ENCODE assay signal across 9 cellular contexts in the genomic region with DNA sequence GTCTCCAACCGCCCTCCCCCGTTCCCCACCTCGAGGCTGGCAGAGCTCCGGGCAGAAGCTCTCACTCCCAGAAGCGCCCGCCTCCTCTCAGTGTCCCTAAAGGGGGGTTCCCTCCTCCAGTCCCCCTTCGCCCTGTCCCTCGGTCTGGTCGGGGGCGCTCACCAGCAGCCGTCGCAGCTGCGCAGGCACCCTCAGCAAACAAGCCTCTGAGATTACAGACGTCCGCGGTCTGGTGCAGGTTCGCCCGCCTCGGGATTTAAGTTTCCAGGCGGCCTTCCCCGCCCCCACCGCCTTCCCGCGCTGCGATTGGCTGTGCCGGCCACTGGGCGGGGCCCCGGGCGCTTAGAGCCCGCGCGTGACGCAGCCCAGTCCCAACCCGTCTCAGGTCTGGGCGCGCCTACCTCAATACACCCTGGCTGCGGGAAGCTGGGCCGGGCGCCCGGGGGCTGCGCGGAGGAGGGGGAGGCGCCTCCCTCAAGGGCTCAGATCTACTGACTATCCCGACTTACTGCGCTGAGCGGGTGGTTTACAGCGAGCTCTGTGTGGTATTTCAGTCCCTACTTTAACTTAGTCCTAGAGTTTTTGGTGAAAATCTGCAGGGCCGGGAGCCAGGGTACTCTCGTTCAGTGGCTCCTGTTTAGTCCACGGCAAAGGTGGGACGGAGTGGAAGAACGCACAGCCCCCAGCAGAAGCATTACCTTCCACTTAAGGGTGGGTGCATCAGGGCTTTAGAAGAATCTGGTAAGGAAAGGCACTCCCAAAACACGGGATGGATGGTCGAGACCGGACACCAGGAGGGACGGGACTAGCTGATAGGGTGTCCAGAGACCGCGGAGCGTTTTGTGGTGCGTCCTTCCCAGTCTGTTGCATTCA. TPM values are rescaled to one million over a fixed set of nuclear protein-coding genes. Genes with fewer than 3 reads are reported as not detected.
DNase-seq lines count a peak whose midpoint lies in the region; ATAC-seq, FAIRE-seq and TF ChIP-seq lines count a peak whose summit lies in the region.
"Had no signal": no experiment of that assay in that cellular context is flagged by ENCODE, and none has a peak within 500 bp of the region (broad histone marks: within the 10 kb centered on the region; RNA-seq: fewer than 3 reads in every experiment).

A gene (minus strand): TSS at position 234 of the 873 bp plus-strand sequence. CDS start 1,099 bp downstream, outside the sequence.

- H3K4me1 Mint-ChIP-seq in activated B cell treated with CpG ODN at 0.5 μM for 24 hours: peaks cover 6% of the 10 kb centered on the region

- peak within 1 kb of the TSS; percentile 96 for H2AFZ ChIP-seq in keratinocyte (ENCODE audit: control insufficient read depth, low read length)

- H3K27ac ChIP-seq in caudate nucleus (ENCODE audit: low read depth, low read length): no peak within 1 kb of the TSS
- H3K27ac ChIP-seq in keratinocyte (ENCODE audit: control insufficient read depth, insufficient read depth, low read length): peak within 1 kb of the TSS; percentile 90

- peak within 1 kb of the TSS; percentile 90 for H3K9ac ChIP-seq in keratinocyte (ENCODE audit: control insufficient read depth, extremely low read depth, insufficient read depth, low read length)

- H3K9me3 Mint-ChIP-seq in activated B cell treated with CpG ODN at 0.5 μM for 24 hours: no peaks in the 10 kb centered on the region

- H4K20me1 ChIP-seq in keratinocyte (ENCODE audit: control insufficient read depth, extremely low read depth, insufficient read depth, low read length): no peaks in the 10 kb centered on the region

- no peaks in the 10 kb centered on the region for H3K27me3 ChIP-seq in keratinocyte (ENCODE audit: control insufficient read depth, extremely low read depth, insufficient read depth, low read length)

- no peaks in the 10 kb centered on the region for H3K9me3 ChIP-seq in keratinocyte (ENCODE audit: control insufficient read depth, low read depth, low read length)

- POLR2A ChIA-PET in activated B cell treated with CpG ODN at 0.5 μM for 24 hours (lab: Charles Lee): no interaction called here

- peak within 1 kb of the TSS; percentile 87 to 91 (median 89) for H3K4me3 ChIP-seq in keratinocyte (ENCODE audit: control insufficient read depth in 2 of 3, extremely low read depth in 1 of 3, insufficient read depth in 2 of 3, low read depth in 1 of 3, low read length in 3 of 3)

- H3K36me3 Mint-ChIP-seq in activated B cell treated with CpG ODN at 0.5 μM for 24 hours (ENCODE audit: low read depth): no peaks in the 10 kb centered on the region

- no peak within 1 kb of the TSS for H3K27ac Mint-ChIP-seq in activated B cell treated with CpG ODN at 0.5 μM for 24 hours

- H3K27me3 Mint-ChIP-seq in activated B cell treated with CpG ODN at 0.5 μM for 24 hours: peaks cover 46% of the 10 kb centered on the region

- CTCF ChIA-PET in activated B cell treated with CpG ODN at 0.5 μM for 24 hours (lab: Charles Lee): no interaction called here

- dilution Hi-C loops in keratinocyte (cut with MboI; ENCODE audit: extremely low pct_ligation_motif_present, low sequenced_read_pairs): no loop called here

- H3K4me1 ChIP-seq in keratinocyte (ENCODE audit: control insufficient read depth, extremely low read depth, insufficient read depth, low read length): peaks cover 11% of the 10 kb centered on the region

- peaks cover 0 to 11% of the 10 kb centered on the region in 2 experiments for H3K36me3 ChIP-seq in keratinocyte (ENCODE audit: control insufficient read depth in 2 of 2, extremely low read depth in 1 of 2, insufficient read depth in 2 of 2, low read length in 2 of 2)

- peak; percentile 13 for FAIRE-seq in keratinocyte (lab: Jason Lieb, UNC)
- FAIRE-seq: A204.1 had no signal

- no peaks in the 10 kb centered on the region for H3K79me2 ChIP-seq in keratinocyte (ENCODE audit: control insufficient read depth, insufficient read depth, low read length)

- intact Hi-C loops in activated B cell treated with CpG ODN at 0.5 μM for 24 hours (cut with micrococcal nuclease): no loop called here

- peak; percentile 99 for ATAC-seq in HG03095 (IDR thresholded peaks at IDR 0.05; ENCODE audit: unreplicated experiment)
- ATAC-seq in activated B cell treated with CpG ODN at 0.5 μM for 24 hours (ENCODE audit: low read depth): peak; percentile 99

- no peak for TF ChIP-seq CTCF in activated B cell treated with CpG ODN at 0.5 μM for 24 hours (IDR thresholded peaks at IDR 0.05)
- no peak for TF ChIP-seq CTCF in keratinocyte (optimal IDR thresholded peaks at IDR 0.05 in 1 of 3, IDR thresholded peaks at IDR 0.05 in 1 of 3, conservative IDR thresholded peaks at IDR 0.05 in 1 of 3; ENCODE audit: extremely low read depth in 1 of 3, insufficient read depth in 2 of 3, low read length in 3 of 3)

- no peaks in the 10 kb centered on the region for H3K9me1 ChIP-seq in keratinocyte (ENCODE audit: control insufficient read depth, extremely low read depth, insufficient read depth, low read length)

- H3K4me3 Mint-ChIP-seq in activated B cell treated with CpG ODN at 0.5 μM for 24 hours: peak within 1 kb of the TSS; percentile 79

- DNase-seq in NCI-H187 (lab: John Stamatoyannopoulos, UW): peak; percentile 44 to 65
- no peak for DNase-seq in NCI-H187 treated with DMSO at 0.1 percent for 48 hours (lab: John Stamatoyannopoulos, UW)
- DNase-seq in NCI-H2171 treated with DMSO at 0.1 percent for 48 hours (lab: John Stamatoyannopoulos, UW): peak; percentile 94
- peak; percentile 61 for DNase-seq in activated B cell treated with CpG ODN at 0.5 μM for 24 hours
- peak in 55 of 61 donors; percentile 17 to 87 (median 55) for DNase-seq in caudate nucleus (lab: John Stamatoyannopoulos, UW)
- DNase-seq in keratinocyte (ENCODE audit: low read depth, low spot score): peak; percentile 68
- DNase-seq in stimulated activated CD4-positive, alpha-beta T cell treated with anti-CD3 and anti-CD28 coated beads, Interleukin-12 subunit alpha, Interleukin-12 subunit beta, amount 100 ng/mL, for 48 hours (ENCODE audit: low read depth in 2 of 3, low spot score in 1 of 3): peak; percentile 66 to 81 (median 71)

- H3K4me2 ChIP-seq in keratinocyte (ENCODE audit: control insufficient read depth, extremely low read depth, insufficient read depth, low read depth, low read length): peak within 1 kb of the TSS; percentile 99

RNA-seq across cellular contexts. Expression of the gene that starts here (rescaled TPM):
- total RNA-seq in activated B cell treated with CpG ODN at 0.5 μM for 24 hours: not detected in 2 replicates
- 101 to 190 TPM (median 109 TPM) in 3 replicates for polyA plus RNA-seq in keratinocyte
- 601 TPM for polyA plus RNA-seq in keratinocyte (2011; ENCODE audit: low read depth)
- polyA plus RNA-seq in keratinocyte (2011; cell fraction: cytosol; rRNA removed): 30.6 and 48.2 TPM in 2 replicates
- polyA plus RNA-seq in keratinocyte (2011; cell fraction: nucleus; rRNA removed): 200 and 342 TPM in 2 replicates
- 91.5 and 524 TPM in 2 replicates for polyA plus RNA-seq in keratinocyte (2012; ENCODE audit: low replicate concordance)
- polyA minus RNA-seq in keratinocyte: 19.3 to 81.7 TPM (median 44.3 TPM) in 3 replicates
- 20.3 TPM for polyA minus RNA-seq in keratinocyte (2011; cell fraction: cytosol; rRNA and poly(A)+ RNA removed)
- polyA minus RNA-seq in keratinocyte (2011; cell fraction: nucleus; rRNA and poly(A)+ RNA removed): 55.4 and 95.1 TPM in 2 replicates

Comparison
In these comparisons a context has a peak if more than half of its experiments do, and no peak if none do; other contexts are left out.
1. Peak in DNase-seq and ATAC-seq in activated B cell treated with CpG ODN at 0.5 μM for 24 hours; RNA of the gene not detected or under 1 TPM.